ENCODE assay signal across 21 cellular contexts in the genomic region with DNA sequence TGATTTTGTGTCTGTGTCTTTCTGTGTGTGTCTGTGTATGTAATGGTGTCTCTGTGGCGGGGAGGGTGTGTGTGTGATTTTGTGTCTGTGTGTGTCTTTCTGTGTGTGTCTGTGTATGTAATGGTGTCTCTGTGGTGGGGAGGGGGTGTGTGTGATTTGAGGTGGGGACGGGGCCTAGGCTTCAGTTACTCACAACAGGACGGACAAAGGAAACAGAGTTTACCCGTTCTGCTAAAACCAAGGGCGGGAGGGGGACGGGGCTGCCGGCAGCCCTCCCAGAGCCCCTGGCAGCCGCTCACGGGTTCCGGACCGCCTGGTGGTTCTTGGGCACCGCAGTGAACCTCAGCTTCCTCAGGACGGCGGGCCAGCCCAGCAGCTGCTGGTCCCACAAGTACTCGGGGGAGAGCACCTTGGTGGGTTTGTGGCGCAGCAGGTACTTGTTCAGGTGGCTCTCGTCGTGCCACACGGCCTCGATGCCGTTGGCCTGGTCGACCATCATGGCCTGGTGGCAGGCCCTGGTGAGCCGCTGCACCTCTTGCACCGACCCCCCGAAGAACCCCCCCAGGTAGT. TPM values are rescaled to one million over a fixed set of nuclear protein-coding genes. Genes with fewer than 3 reads are reported as not detected.
DNase-seq lines count a peak whose midpoint lies in the region; ATAC-seq and TF ChIP-seq lines count a peak whose summit lies in the region.
"Had no signal": no experiment of that assay in that cellular context is flagged by ENCODE, and none has a peak within 500 bp of the region (broad histone marks: within the 10 kb centered on the region; RNA-seq: fewer than 3 reads in every experiment).

No MANE protein-coding gene starts in this region.

- H3K4me3 ChIP-seq in neuronal stem cell (ENCODE audit: low read length in 2 of 2) (no peak overlapping the region), testis (no peak overlapping the region), spleen (no peak overlapping the region)
- H3K4me3 ChIP-seq: BLaER1, HAP-1 had no signal

- H3K4me2 ChIP-seq in neuronal stem cell (ENCODE audit: insufficient read depth, low read length, poor library complexity, severe bottlenecking), result no peak overlapping the region
- H3K4me2 ChIP-seq: BLaER1 had no signal

- no CpG with 5 or more reads among the region's 25 CpGs for WGBS in neuronal stem cell (ENCODE audit: extremely low coverage in 2 of 2, insufficient read length in 2 of 2, insufficient replicate concordance in 1 of 2), 2 donors
- 74 to 83% methylated on average over 15 to 25 of the region's 25 CpGs for WGBS in testis, 2 donors
- WGBS in spleen, 5 donors, result 86 to 91% (median 87%) methylated on average over 9 to 25 of the region's 25 CpGs

- H3K79me1 ChIP-seq in neuronal stem cell (ENCODE audit: low read depth, low read length), result peaks cover 1% of the 10 kb centered on the region

- H3K23ac ChIP-seq in neuronal stem cell (ENCODE audit: low read depth, low read length, poor library complexity), result no peak overlapping the region

- H3K9ac ChIP-seq in neuronal stem cell (ENCODE audit: low read depth, low read length, poor library complexity), result no peak overlapping the region
- H3K9ac ChIP-seq: BLaER1 had no signal

- intact Hi-C loops in testis (cut with DNase I; ENCODE audit: low total_unique reads), result no loop called here
- intact Hi-C loops in spleen (cut with DNase I; ENCODE audit: low total_unique reads), result no loop called here

- H4K8ac ChIP-seq in neuronal stem cell (ENCODE audit: low read depth, low read length), result no peak overlapping the region

- H3K27ac ChIP-seq in neuronal stem cell (replicated peaks; ENCODE audit: low read length), result no peak overlapping the region
- H3K27ac ChIP-seq in testis, result no peak overlapping the region
- no peak overlapping the region for H3K27ac ChIP-seq in spleen
- H3K27ac ChIP-seq: BLaER1, C4-2B had no signal

- H2BK120ac ChIP-seq in neuronal stem cell (ENCODE audit: low read depth, low read length), result no peak overlapping the region

- no peak for TF ChIP-seq CTCF in testis (IDR thresholded peaks at IDR 0.05)
- TF ChIP-seq CTCF in spleen (IDR thresholded peaks at IDR 0.05 in 8 of 11, conservative IDR thresholded peaks at IDR 0.05 in 3 of 11), result no peak

- no peak overlapping the region for H2BK5ac ChIP-seq in neuronal stem cell (ENCODE audit: low read length)

- DNase-seq in D341Med (ENCODE audit: low spot score), result peak; percentile 11
- DNase-seq in GM03348 (ENCODE audit: low spot score), result peak; percentile 4
- no peak for DNase-seq in neuronal stem cell (ENCODE audit: low spot score)
- peak; percentile 13 for DNase-seq in testis
- no peak for DNase-seq in spleen
- DNase-seq: Caco-2; CD4-positive, CD25-positive, alpha-beta regulatory T cell; CD8-positive, alpha-beta T cell; DMS 273 treated with DMSO at 0.1 percent for 48 hours; DMS79; EL; GDM1; GOT3; HFFc6 had no signal

- no peak for TF ChIP-seq POLR2A in testis (IDR thresholded peaks at IDR 0.05)
- TF ChIP-seq POLR2A in GM18505 (IDR thresholded peaks at IDR 0.05; ENCODE audit: borderline replicate concordance, extremely low read depth, insufficient read depth, insufficient read length), result no peak
- no peak for TF ChIP-seq POLR2A in spleen (IDR thresholded peaks at IDR 0.05)

- H3K27me3 ChIP-seq in neuronal stem cell (ENCODE audit: control insufficient read depth in 3 of 3, insufficient read depth in 3 of 3, low read depth in 1 of 3, low read length in 3 of 3) (peaks cover 0 to 31% (median 2%) of the 10 kb centered on the region in 3 experiments), testis (no peaks in the 10 kb centered on the region), spleen (replicated peaks in 1 of 7) (peaks cover 0 to 11% (median 0%) of the 10 kb centered on the region in 7 donors)
- H3K27me3 ChIP-seq: BLaER1 had no signal

- peak overlapping the region; percentile 58 for H2BK15ac ChIP-seq in neuronal stem cell (ENCODE audit: low read length)

- H3K9me3 ChIP-seq in neuronal stem cell (replicated peaks in 1 of 2; ENCODE audit: control insufficient read depth in 2 of 2, insufficient read depth in 1 of 2, low read depth in 1 of 2, low read length in 2 of 2) (no peaks in the 10 kb centered on the region), testis (no peaks in the 10 kb centered on the region), spleen (no peaks in the 10 kb centered on the region)

- no peaks in the 10 kb centered on the region for H3K36me3 ChIP-seq in neuronal stem cell (replicated peaks in 1 of 2; ENCODE audit: control insufficient read depth in 2 of 2, insufficient read depth in 2 of 2, low read length in 2 of 2)
- no peaks in the 10 kb centered on the region for H3K36me3 ChIP-seq in testis (ENCODE audit: low read depth, missing control alignments)
- H3K36me3 ChIP-seq in spleen, result no peaks in the 10 kb centered on the region
- H3K36me3 ChIP-seq: BLaER1, HAP-1 had no signal

- no peak for ATAC-seq in GM18505 (IDR thresholded peaks at IDR 0.05; ENCODE audit: unreplicated experiment)
- ATAC-seq in HG03095 (IDR thresholded peaks at IDR 0.05; ENCODE audit: unreplicated experiment), result no peak
- ATAC-seq: CD8-positive, alpha-beta T cell had no signal

- no peak overlapping the region for H2AFZ ChIP-seq in neuronal stem cell (ENCODE audit: low read length)

- no peak overlapping the region for H3K4ac ChIP-seq in neuronal stem cell (ENCODE audit: low read length)

- H3K4me1 ChIP-seq in neuronal stem cell (ENCODE audit: control insufficient read depth in 2 of 2, insufficient read depth in 1 of 2, low read depth in 1 of 2, low read length in 2 of 2) (peaks cover 0 to 10% of the 10 kb centered on the region in 2 donors), testis (peaks cover 22% of the 10 kb centered on the region), spleen (peaks cover 0 to 25% (median 4%) of the 10 kb centered on the region in 6 donors)
- H3K4me1 ChIP-seq: HAP-1 had no signal

- no peak overlapping the region for H3K14ac ChIP-seq in neuronal stem cell (ENCODE audit: low read length)

- peak overlapping the region; percentile 22 for H2BK12ac ChIP-seq in neuronal stem cell (ENCODE audit: low read length)

- no peak overlapping the region for H4K91ac ChIP-seq in neuronal stem cell (ENCODE audit: low read depth, low read length, poor library complexity)

- H3K18ac ChIP-seq in neuronal stem cell (ENCODE audit: low read length), result no peak overlapping the region

- peak overlapping the region; percentile 87 for H2AK5ac ChIP-seq in neuronal stem cell (ENCODE audit: low read depth, low read length)

RNA-seq across cellular contexts. Expression of gene ABO, which starts 19.5 kb away (rescaled TPM):
- polyA plus RNA-seq in neuronal stem cell (2013, experiment 1 of 2), result 0.06 TPM
- 0.03 TPM for polyA plus RNA-seq in neuronal stem cell (2013, experiment 2 of 2)
- total RNA-seq in testis (10 to 100 TPM; 25.6 to 31.1 TPM), spleen (1 to 10 TPM; 1.1 to 5.8 (median 2.7) TPM)
- polyA plus RNA-seq in testis (ENCODE audit: insufficient read depth, low read depth, low replicate concordance) (10.4 TPM), spleen (under 1 TPM; 0.26 to 0.96 (median 0.64) TPM)
- total RNA-seq: A172; A673; Caco-2; CD8-positive, alpha-beta T cell; HFFc6 had no signal
- polyA plus RNA-seq: CD4-positive, CD25-positive, alpha-beta regulatory T cell had no signal

RNA-seq across cellular contexts. Expression of gene OBP2B, which starts 46.4 kb away (rescaled TPM):
- polyA plus RNA-seq in neuronal stem cell (2013, experiment 1 of 2), result not detected
- not detected for polyA plus RNA-seq in neuronal stem cell (2013, experiment 2 of 2)
- total RNA-seq in testis (10 to 100 TPM; 34.0 to 53.0 TPM), spleen (under 1 TPM in 1 of 7 donors, not detected in 6; 0.95 TPM)
- polyA plus RNA-seq in testis (ENCODE audit: insufficient read depth, low read depth, low replicate concordance) (35.1 TPM), spleen (under 1 TPM in 2 of 3 donors, not detected in 1; 0.16 to 0.38 TPM)
- total RNA-seq: A172; A673; Caco-2; CD4-positive, CD25-positive, alpha-beta regulatory T cell; CD8-positive, alpha-beta T cell; HFFc6 had no signal
- polyA plus RNA-seq: CD4-positive, CD25-positive, alpha-beta regulatory T cell had no signal

Comparison
In these comparisons a context has a peak if more than half of its experiments do, and no peak if none do; other contexts are left out.
1. DNase-seq: peak in D341Med (single experiment), GM03348 (single experiment) and testis (single experiment); none in neuronal stem cell (single experiment) and spleen (single experiment).
2. RNA of gene OBP2B, which starts 46.4 kb away (total RNA-seq): 34.0 to 53.0 TPM in testis; 0.95 TPM in spleen; every median in the first group is over 10 times any median in the second.